6 cellular contexts compared by ENCODE assay signal in genomic region chr6:41073968-41074691, GRCh38. TPM values are rescaled to one million over a fixed set of nuclear protein-coding genes. Genes with fewer than 3 reads are reported as not detected.
DNase-seq lines count a peak whose midpoint lies in the region; ATAC-seq, FAIRE-seq and TF ChIP-seq lines count a peak whose summit lies in the region.

No MANE protein-coding gene starts in this region.

- FAIRE-seq in H1 (lab: Jason Lieb, UNC) = peak; percentile 58

- H3K36me3 ChIP-seq in H1 (ENCODE audit: control insufficient read depth in 2 of 4, insufficient read depth in 4 of 4, low read length in 3 of 4) = peaks cover 1 to 17% (median 4%) of the 10 kb centered on the region in 4 experiments; a peak in 5 of 8 replicates

- H4K5ac ChIP-seq in H1 (ENCODE audit: insufficient read length, low read depth, low read length) = no peak overlapping the region

- no peaks in the 10 kb centered on the region for H3K9me3 ChIP-seq in CD4-positive, alpha-beta T cell (ENCODE audit: control insufficient read depth, low read length)
- H3K9me3 ChIP-seq in H1 (ENCODE audit: insufficient read depth in 2 of 2, low read depth in 1 of 2, low read length in 1 of 2) = no peaks in the 10 kb centered on the region

- peaks cover 60% of the 10 kb centered on the region for H3K4me1 Mint-ChIP-seq in CD4-positive, alpha-beta T cell (ENCODE audit: low read depth)

- no peak overlapping the region for H4K8ac ChIP-seq in H1 (ENCODE audit: extremely low read depth, insufficient read depth, low read length)

- WGBS in H1 (ENCODE audit: extremely low coverage in 1 of 2, insufficient coverage in 1 of 2, insufficient read length in 1 of 2, insufficient replicate concordance in 2 of 2, low coverage in 1 of 2, low lambda C conversion rate in 2 of 2, missing lambda C conversion rate in 1 of 2), 2 experiments = 13% methylated on average over 11 of the region's 11 CpGs; no CpG with 5 or more reads in 1 of the 2 experiments

- H3K56ac ChIP-seq in H1 (replicated peaks; ENCODE audit: insufficient read length, low read depth, low read length) = peak overlapping the region; percentile 17

- H2BK15ac ChIP-seq in H1 (ENCODE audit: low read length) = no peak overlapping the region

- peaks cover 0 to 7% of the 10 kb centered on the region in 2 experiments for H4K20me1 ChIP-seq in H1 (replicated peaks in 1 of 2; ENCODE audit: control insufficient read depth in 1 of 2, insufficient read depth in 2 of 2, low read length in 2 of 2)

- intact Hi-C loops in CD4-positive, alpha-beta T cell (cut with DNase I, micrococcal nuclease) = loop anchor here (5.0 to 10.0 kb wide), 5 partner anchors 108 to 1959 kb away; partner anchors contain the start of genes FOXP4 (in 1 of the 2) and SAYSD1 (in 1 of the 2)

- H3K79me1 ChIP-seq in H1 (ENCODE audit: low read depth, low read length) = no peaks in the 10 kb centered on the region; the same call in 1 of the 2 replicates

- H3K9ac ChIP-seq in H1 (replicated peaks in 1 of 4; ENCODE audit: extremely low read depth in 1 of 4, low read depth in 3 of 4, low read length in 3 of 4) = peak overlapping the region; percentile 38 to 92 (median 81)

- H3K23me2 ChIP-seq in H1 (ENCODE audit: low read depth, low read length) = peaks cover 11% of the 10 kb centered on the region

- H3K27ac ChIP-seq in CD4-positive, alpha-beta T cell (ENCODE audit: low read depth, low read length) = peak overlapping the region; percentile 95
- H3K27ac ChIP-seq in H1 (ENCODE audit: low read depth, low read length) = peak overlapping the region; percentile 96

- DNase-seq in CD4-positive, alpha-beta T cell = no peak
- DNase-seq in NB4 (ENCODE audit: low read depth) (peak; percentile 52), H1 (ENCODE audit: low read depth in 1 of 2, low spot score in 2 of 2) (no peak), skeletal muscle cell (ENCODE audit: low read depth) (no peak)

- peak overlapping the region; percentile 67 for H4K91ac ChIP-seq in H1 (replicated peaks; ENCODE audit: insufficient read length, low read length)

- peaks cover 2 to 5% (median 4%) of the 10 kb centered on the region in 4 experiments; a peak in 3 of 7 replicates for H3K4me1 ChIP-seq in H1 (replicated peaks in 1 of 4; ENCODE audit: control insufficient read depth in 3 of 4, insufficient read depth in 4 of 4, low read length in 3 of 4)

- no peaks in the 10 kb centered on the region for H3K27me3 ChIP-seq in CD4-positive, alpha-beta T cell (ENCODE audit: control insufficient read depth, insufficient read depth, low read length)
- no peaks in the 10 kb centered on the region for H3K27me3 ChIP-seq in H1 (replicated peaks in 1 of 4; ENCODE audit: control insufficient read depth in 3 of 4, extremely low read depth in 1 of 4, insufficient read depth in 3 of 4, low read length in 3 of 4)

- peak overlapping the region; percentile 25 for H3K18ac ChIP-seq in H1 (ENCODE audit: extremely low read depth, low read length)

- no peak overlapping the region for H3K23ac ChIP-seq in H1 (ENCODE audit: insufficient read length)

- peaks cover 40% of the 10 kb centered on the region for H3K36me3 Mint-ChIP-seq in CD4-positive, alpha-beta T cell (ENCODE audit: low read depth)

- peak overlapping the region; percentile 88 for H3K27ac Mint-ChIP-seq in CD4-positive, alpha-beta T cell

- H3K4me3 Mint-ChIP-seq in CD4-positive, alpha-beta T cell = peak overlapping the region; percentile 93

- TF ChIP-seq CTCF in CD4-positive, alpha-beta T cell (IDR thresholded peaks at IDR 0.05) = no peak
- TF ChIP-seq CTCF in NB4 (IDR thresholded peaks at IDR 0.05; ENCODE audit: low read depth, low read length) (no peak), H1 (IDR thresholded peaks at IDR 0.05; ENCODE audit: control extremely low read depth in 1 of 3, insufficient read depth in 1 of 3, low read depth in 1 of 3, low read length in 3 of 3) (no peak)

- H3K4me3 ChIP-seq in NB4 (ENCODE audit: low read depth, low read length) = peak overlapping the region; percentile 79
- peak overlapping the region; percentile 83 to 96 (median 92) for H3K4me3 ChIP-seq in H1 (ENCODE audit: extremely low read depth in 1 of 4, insufficient read depth in 2 of 4, low read depth in 3 of 4, low read length in 4 of 4)
- peak overlapping the region; percentile 99 for H3K4me3 ChIP-seq in skeletal muscle cell (ENCODE audit: low read depth, low read length)

- no peak for TF ChIP-seq RAD21 in H1 (IDR thresholded peaks at IDR 0.05 in 1 of 2, conservative IDR thresholded peaks at IDR 0.05 in 1 of 2; ENCODE audit: low read depth in 2 of 2, low read length in 2 of 2)

- peaks cover 40 to 55% of the 10 kb centered on the region in 2 experiments for H3K79me2 ChIP-seq in H1 (ENCODE audit: control insufficient read depth in 1 of 2, insufficient read depth in 2 of 2, low read length in 2 of 2)

- H3K9me3 Mint-ChIP-seq in CD4-positive, alpha-beta T cell = no peaks in the 10 kb centered on the region

- H3K4me2 ChIP-seq in H1 (ENCODE audit: insufficient read depth in 1 of 2, low read depth in 2 of 2, low read length in 2 of 2) = peak overlapping the region; percentile 89 to 98

- H3K4ac ChIP-seq in H1 (replicated peaks; ENCODE audit: insufficient read length, low read depth, low read length) = peak overlapping the region; percentile 61

- POLR2A ChIA-PET in CD4-positive, alpha-beta T cell (lab: Charles Lee) = no interaction called here
- POLR2A ChIA-PET in H1 (lab: Charles Lee; ENCODE audit: partially characterized antibody) = interaction anchor here (0.7 to 1.4 kb wide), 4 partner anchors 10 to 126 kb away, joined by 3 to 4 read pairs (median 3); no protein-coding TSS in a partner anchor

- no peak overlapping the region for H2BK20ac ChIP-seq in H1 (ENCODE audit: low read length)

- no peaks in the 10 kb centered on the region for H3K27me3 Mint-ChIP-seq in CD4-positive, alpha-beta T cell

- TF ChIP-seq POLR2A in NB4 (IDR thresholded peaks at IDR 0.05; ENCODE audit: extremely low read depth, insufficient read length) (no peak), H1 (IDR thresholded peaks at IDR 0.05; ENCODE audit: control extremely low read depth in 1 of 2, low read depth in 2 of 2, low read length in 2 of 2) (no peak)

- no peak overlapping the region for H2AFZ ChIP-seq in H1 (ENCODE audit: low read length)

- no peak overlapping the region for H2BK120ac ChIP-seq in H1 (replicated peaks; ENCODE audit: low read depth, low read length)

- no peak for ATAC-seq in CD4-positive, alpha-beta T cell (ENCODE audit: poor library complexity)
- ATAC-seq in HG03025 (IDR thresholded peaks at IDR 0.05; ENCODE audit: low FRiP score, unreplicated experiment) (no peak), GM19455 (IDR thresholded peaks at IDR 0.05; ENCODE audit: unreplicated experiment) (no peak)

- H3K14ac ChIP-seq in H1 (ENCODE audit: insufficient read length) = no peak overlapping the region

- H2BK12ac ChIP-seq in H1 (ENCODE audit: low read depth, low read length) = peak overlapping the region; percentile 56

- peak overlapping the region; percentile 47; the same call in 1 of the 2 replicates for H2BK5ac ChIP-seq in H1 (ENCODE audit: low read depth, low read length)

- no peak for TF ChIP-seq EP300 in H1 (IDR thresholded peaks at IDR 0.05; ENCODE audit: borderline replicate concordance in 1 of 2, low read depth in 2 of 2, low read length in 2 of 2)

- CTCF ChIA-PET in CD4-positive, alpha-beta T cell (lab: Charles Lee) = interaction anchor here (1.7 kb wide), 1 partner anchor 46 kb away, joined by 4 read pairs; no protein-coding TSS in a partner anchor
- CTCF ChIA-PET in H1 (lab: Charles Lee; ENCODE audit: partially characterized antibody) = no interaction called here

- no peak overlapping the region for H2AK5ac ChIP-seq in H1 (ENCODE audit: low read depth, low read length)

RNA-seq across cellular contexts. Expression of gene NFYA, which starts 1.4 kb away (rescaled TPM):
- 10 to 100 TPM; 26.7 to 27.3 TPM for total RNA-seq in CD4-positive, alpha-beta T cell
- 33.7 and 35.5 TPM in 2 replicates for total RNA-seq in H1 (2021; fragmentation: NEBNext Ultra II Directional; extraction: Animal tissue kit (Norgen Biotek cat#: 25700))
- polyA plus RNA-seq in H1 (2011; rRNA removed) = 19.7 and 19.8 TPM in 2 replicates
- polyA plus RNA-seq in H1 (2011; cell fraction: cytosol; rRNA removed) = 16.0 TPM
- 31.4 TPM for polyA plus RNA-seq in H1 (2011; cell fraction: nucleus; rRNA removed)
- 28.7 to 39.9 TPM (median 32.2 TPM) in 4 replicates for polyA plus RNA-seq in H1 (2012, experiment 1 of 2)
- polyA plus RNA-seq in H1 (2012, experiment 2 of 2) = 2.5 TPM
- polyA plus RNA-seq in H1 (2013, experiment 1 of 2) = 16.5 TPM
- polyA plus RNA-seq in H1 (2013, experiment 2 of 2) = 17.7 TPM
- 82.8 and 113 TPM in 2 replicates for polyA minus RNA-seq in H1 (2011; rRNA and poly(A)+ RNA removed)
- polyA minus RNA-seq in H1 (2011; cell fraction: cytosol; rRNA and poly(A)+ RNA removed) = 29.5 TPM
- 37.6 TPM for polyA minus RNA-seq in H1 (2011; cell fraction: nucleus; rRNA and poly(A)+ RNA removed)

RNA-seq across cellular contexts. Expression of gene OARD1, which starts 2.0 kb away (rescaled TPM):
- 10 to 100 TPM; 29.7 to 30.1 TPM for total RNA-seq in CD4-positive, alpha-beta T cell
- 35.1 and 35.8 TPM in 2 replicates for total RNA-seq in H1 (2021; fragmentation: NEBNext Ultra II Directional; extraction: Animal tissue kit (Norgen Biotek cat#: 25700))
- polyA plus RNA-seq in H1 (2011; rRNA removed) = 10.0 and 16.8 TPM in 2 replicates
- polyA plus RNA-seq in H1 (2011; cell fraction: cytosol; rRNA removed) = 23.6 TPM
- 17.7 TPM for polyA plus RNA-seq in H1 (2011; cell fraction: nucleus; rRNA removed)
- 39.9 to 57.0 TPM (median 45.3 TPM) in 4 replicates for polyA plus RNA-seq in H1 (2012, experiment 1 of 2)
- 14.5 TPM for polyA plus RNA-seq in H1 (2012, experiment 2 of 2)
- 39.3 TPM for polyA plus RNA-seq in H1 (2013, experiment 1 of 2)
- 38.0 TPM for polyA plus RNA-seq in H1 (2013, experiment 2 of 2)
- polyA minus RNA-seq in H1 (2011; rRNA and poly(A)+ RNA removed) = 12.1 and 14.3 TPM in 2 replicates
- 6.8 TPM for polyA minus RNA-seq in H1 (2011; cell fraction: cytosol; rRNA and poly(A)+ RNA removed)
- 31.0 TPM for polyA minus RNA-seq in H1 (2011; cell fraction: nucleus; rRNA and poly(A)+ RNA removed)

RNA-seq across cellular contexts. Expression of gene APOBEC2, which starts 21.1 kb away (rescaled TPM):
- not detected for total RNA-seq in CD4-positive, alpha-beta T cell
- not detected in 2 replicates for total RNA-seq in H1 (2021; fragmentation: NEBNext Ultra II Directional; extraction: Animal tissue kit (Norgen Biotek cat#: 25700))
- not detected in 2 replicates for polyA plus RNA-seq in H1 (2011; rRNA removed)
- polyA plus RNA-seq in H1 (2011; cell fraction: cytosol; rRNA removed) = not detected
- polyA plus RNA-seq in H1 (2011; cell fraction: nucleus; rRNA removed) = not detected
- polyA plus RNA-seq in H1 (2012, experiment 1 of 2) = 0.21 to 0.53 TPM (median 0.42 TPM) in 3 of 4 replicates, not detected in the other
- not detected for polyA plus RNA-seq in H1 (2012, experiment 2 of 2)
- polyA plus RNA-seq in H1 (2013, experiment 1 of 2) = not detected
- polyA plus RNA-seq in H1 (2013, experiment 2 of 2) = not detected
- polyA minus RNA-seq in H1 (2011; rRNA and poly(A)+ RNA removed) = not detected in 2 replicates
- polyA minus RNA-seq in H1 (2011; cell fraction: cytosol; rRNA and poly(A)+ RNA removed) = not detected
- not detected for polyA minus RNA-seq in H1 (2011; cell fraction: nucleus; rRNA and poly(A)+ RNA removed)

RNA-seq across cellular contexts. Expression of gene TSPO2, which starts 31.9 kb away (rescaled TPM):
- total RNA-seq in CD4-positive, alpha-beta T cell = not detected
- not detected in 2 replicates for total RNA-seq in H1 (2021; fragmentation: NEBNext Ultra II Directional; extraction: Animal tissue kit (Norgen Biotek cat#: 25700))
- polyA plus RNA-seq in H1 (2011; rRNA removed) = not detected in 2 replicates
- polyA plus RNA-seq in H1 (2011; cell fraction: cytosol; rRNA removed) = not detected
- not detected for polyA plus RNA-seq in H1 (2011; cell fraction: nucleus; rRNA removed)
- 0.31 TPM in 1 of 4 replicates, not detected in the others for polyA plus RNA-seq in H1 (2012, experiment 1 of 2)
- polyA plus RNA-seq in H1 (2012, experiment 2 of 2) = not detected
- not detected for polyA plus RNA-seq in H1 (2013, experiment 1 of 2)
- polyA plus RNA-seq in H1 (2013, experiment 2 of 2) = not detected
- not detected in 2 replicates for polyA minus RNA-seq in H1 (2011; rRNA and poly(A)+ RNA removed)
- not detected for polyA minus RNA-seq in H1 (2011; cell fraction: cytosol; rRNA and poly(A)+ RNA removed)
- polyA minus RNA-seq in H1 (2011; cell fraction: nucleus; rRNA and poly(A)+ RNA removed) = not detected

RNA-seq across cellular contexts. Expression of gene UNC5CL, which starts 35.1 kb away (rescaled TPM):
- total RNA-seq in CD4-positive, alpha-beta T cell = 1 to 10 TPM; 2.5 to 2.9 TPM
- total RNA-seq in H1 (2021; fragmentation: NEBNext Ultra II Directional; extraction: Animal tissue kit (Norgen Biotek cat#: 25700)) = 1.3 and 1.4 TPM in 2 replicates
- polyA plus RNA-seq in H1 (2011; rRNA removed) = 1.7 and 2.3 TPM in 2 replicates
- 2.7 TPM for polyA plus RNA-seq in H1 (2011; cell fraction: cytosol; rRNA removed)
- 9.9 TPM for polyA plus RNA-seq in H1 (2011; cell fraction: nucleus; rRNA removed)
- 1.8 to 2.6 TPM (median 2.4 TPM) in 4 replicates for polyA plus RNA-seq in H1 (2012, experiment 1 of 2)
- polyA plus RNA-seq in H1 (2012, experiment 2 of 2) = 0.72 TPM
- polyA plus RNA-seq in H1 (2013, experiment 1 of 2) = 1.0 TPM
- 0.72 TPM for polyA plus RNA-seq in H1 (2013, experiment 2 of 2)
- 0.34 and 1.1 TPM in 2 replicates for polyA minus RNA-seq in H1 (2011; rRNA and poly(A)+ RNA removed)
- 0.95 TPM for polyA minus RNA-seq in H1 (2011; cell fraction: cytosol; rRNA and poly(A)+ RNA removed)
- 3.7 TPM for polyA minus RNA-seq in H1 (2011; cell fraction: nucleus; rRNA and poly(A)+ RNA removed)
